In genomic region chr10:95790982-95791381, GRCh38 we compare ENCODE assay signal across 11 cellular contexts. TPM values are rescaled to one million over a fixed set of nuclear protein-coding genes. Genes with fewer than 3 reads are reported as not detected.
A peak's percentile ranks its signal among the peaks of the same experiment; 100 is the strongest.
DNase-seq lines count a peak whose midpoint lies in the region; ATAC-seq and TF ChIP-seq lines count a peak whose summit lies in the region.
"Had no signal": no experiment of that assay in that cellular context is flagged by ENCODE, and none has a peak within 500 bp of the region (broad histone marks: within the 10 kb centered on the region; RNA-seq: fewer than 3 reads in every experiment).

No MANE protein-coding gene starts in this region.

- H3K4me1 ChIP-seq in aorta (ENCODE audit: control insufficient read depth in 1 of 2, insufficient read depth in 2 of 2, low read length in 2 of 2): peaks cover 13% of the 10 kb centered on the region in 2 donors

- H3K4me3 ChIP-seq in coronary artery: no peak overlapping the region
- H3K4me3 ChIP-seq in aorta (ENCODE audit: low read length in 2 of 2): no peak overlapping the region

- DNase-seq in naive B cell (no peak), coronary artery (ENCODE audit: low spot score) (no peak), aorta (no peak), DMS79 (lab: John Stamatoyannopoulos, UW) (no peak)
- DNase-seq: activated CD8-positive, alpha-beta memory T cell treated with anti-CD3 and anti-CD28 coated beads, Interleukin-2, amount 50 U/mL, for 48 hours; NCI-H187 had no signal

- no peaks in the 10 kb centered on the region for H3K27me3 ChIP-seq in aorta (ENCODE audit: control insufficient read depth in 1 of 2, insufficient read depth in 2 of 2, low read length in 1 of 2)

- no peak overlapping the region for H3K27ac ChIP-seq in coronary artery
- no peak overlapping the region for H3K27ac ChIP-seq in aorta (ENCODE audit: low read depth in 1 of 2, low read length in 2 of 2)

- H3K4me1 Mint-ChIP-seq in naive B cell: peaks cover 65 to 77% (median 76%) of the 10 kb centered on the region in 3 donors

- peak; percentile 42 for ATAC-seq in GM18861 (IDR thresholded peaks at IDR 0.05; ENCODE audit: unreplicated experiment)
- ATAC-seq in GM21576 (IDR thresholded peaks at IDR 0.05; ENCODE audit: unreplicated experiment): peak; percentile 38
- ATAC-seq in HG03565 (IDR thresholded peaks at IDR 0.05; ENCODE audit: unreplicated experiment): peak; percentile 40
- ATAC-seq in naive B cell (ENCODE audit: low read depth in 2 of 2): no peak
- ATAC-seq in aorta (ENCODE audit: low FRiP score): no peak
- ATAC-seq: HCT116 had no signal

- H3K9me3 Mint-ChIP-seq in naive B cell: no peaks in the 10 kb centered on the region

- no peaks in the 10 kb centered on the region for H3K9me3 ChIP-seq in aorta (ENCODE audit: control insufficient read depth, low read length)

- peaks cover 0 to 7% of the 10 kb centered on the region in 2 donors for H3K36me3 Mint-ChIP-seq in naive B cell

- no peaks in the 10 kb centered on the region for H3K27me3 Mint-ChIP-seq in naive B cell

- H3K27ac Mint-ChIP-seq in naive B cell: peak overlapping the region; percentile 48 to 92 (median 74)

- 78 to 96% methylated on average over 3 of the region's 3 CpGs for WGBS in aorta, 2 donors

- intact Hi-C loops in aorta (cut with DNase I): loop anchor here in 1 of 2 donors (5.0 kb wide), 1 partner anchor 34 kb away; the partner anchor contains the start of gene ENTPD1

- TF ChIP-seq CTCF in coronary artery (IDR thresholded peaks at IDR 0.05): no peak

- no peaks in the 10 kb centered on the region for H3K36me3 ChIP-seq in aorta (ENCODE audit: control insufficient read depth in 1 of 2, insufficient read depth in 2 of 2, low read length in 1 of 2)

- peak overlapping the region in 2 of 8 donors; percentile 6 to 49 for H3K4me3 Mint-ChIP-seq in naive B cell

RNA-seq across cellular contexts. Expression of gene ENTPD1, which starts 35.0 kb away (rescaled TPM):
- polyA plus RNA-seq in naive B cell (ENCODE audit: low read depth in 6 of 6) (10 to 100 TPM; 39.0 to 59.2 (median 48.9) TPM), aorta (10 to 100 TPM; 18.2 to 22.2 TPM)
- total RNA-seq in aorta: 100 to 1,000 TPM in 1 of 2 donors, 10 to 100 TPM in 1; 77.8 to 110 TPM
- total RNA-seq: epithelial cell of proximal tubule had no signal

Comparison
In these comparisons a context has a peak if more than half of its experiments do, and no peak if none do; other contexts are left out.
1. ATAC-seq: peak in GM18861 (single experiment), GM21576 (single experiment) and HG03565 (single experiment); none in naive B cell (0 of 2) and aorta (single experiment).